Comparison of ENCODE assay signal across 8 cellular contexts in the genomic region with DNA sequence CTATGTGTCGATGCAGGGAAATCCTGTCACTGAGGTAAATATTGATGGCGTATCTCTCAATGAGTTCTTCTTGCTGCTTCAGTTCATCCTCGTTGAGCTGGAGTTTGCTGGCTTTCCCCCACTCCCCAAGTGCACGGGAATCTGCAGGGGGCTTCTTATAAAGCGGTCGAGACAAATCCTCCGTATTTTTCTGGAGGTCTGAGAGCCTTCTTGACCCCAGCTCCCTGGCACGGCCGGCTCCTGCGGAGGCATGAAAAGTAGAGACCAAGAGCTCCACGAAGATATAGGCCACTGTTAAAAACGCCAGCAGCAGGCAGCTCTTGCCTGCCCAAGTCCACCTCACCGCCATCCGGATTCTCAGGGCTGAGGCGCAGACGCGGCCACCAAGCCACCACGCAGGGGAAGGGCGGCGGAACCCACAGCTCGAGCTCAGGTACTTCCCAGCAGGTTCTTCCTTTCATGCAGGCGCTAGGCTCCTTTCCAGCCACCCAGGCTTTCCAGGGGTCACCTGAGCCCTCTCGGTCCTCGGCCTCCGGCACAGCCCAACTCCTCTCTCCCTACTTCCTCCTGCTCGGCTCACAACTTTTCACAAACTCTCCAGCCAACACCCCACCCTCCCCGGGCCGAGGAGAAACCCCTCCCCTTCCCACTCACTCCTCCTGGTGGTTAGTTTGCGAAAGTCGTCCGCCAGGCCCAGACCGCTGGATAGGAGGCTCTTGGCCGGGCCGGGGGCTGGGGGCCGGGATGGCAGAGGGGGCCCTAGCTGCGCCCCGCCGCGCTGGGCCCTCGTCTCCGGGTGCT. TPM values are rescaled to one million over a fixed set of nuclear protein-coding genes. Genes with fewer than 3 reads are reported as not detected.
DNase-seq lines count a peak whose midpoint lies in the region; ATAC-seq and TF ChIP-seq lines count a peak whose summit lies in the region.

A gene (minus strand): TSS at position 596 of the 801 bp plus-strand sequence. CDS start 247 bp downstream, at position 349.

- H3K9me2 ChIP-seq in neural cell (ENCODE audit: insufficient read depth, low read length): no peaks in the 10 kb centered on the region

- intact Hi-C loops in stomach (cut with DNase I; ENCODE audit: low total_unique reads): loop anchor here (10.0 kb wide), 1 partner anchor 510 kb away; no protein-coding TSS in a partner anchor

- peak in 1 of 4 donors; percentile 70 for TF ChIP-seq POLR2A in stomach (IDR thresholded peaks at IDR 0.05)

- H3K27me3 ChIP-seq in HUES48 (ENCODE audit: control insufficient read depth, insufficient read depth, low read length) (no peaks in the 10 kb centered on the region), RWPE2 (ENCODE audit: insufficient read depth, poor library complexity, severe bottlenecking) (no peaks in the 10 kb centered on the region), neural cell (ENCODE audit: insufficient read depth, low read depth, low read length) (no peaks in the 10 kb centered on the region), stomach (no peaks in the 10 kb centered on the region)

- TF ChIP-seq CTCF in RWPE2 (IDR thresholded peaks at IDR 0.05; ENCODE audit: poor library complexity, severe bottlenecking): peak; percentile 77
- TF ChIP-seq CTCF in neural cell (IDR thresholded peaks at IDR 0.05; ENCODE audit: poor library complexity, severe bottlenecking): peak; percentile 57
- peak in 5 of 7 experiments; percentile 52 to 79 (median 69) for TF ChIP-seq CTCF in stomach (IDR thresholded peaks at IDR 0.05)

- no peak for TF ChIP-seq EP300 in neural cell (conservative IDR thresholded peaks at IDR 0.05; ENCODE audit: poor library complexity, severe bottlenecking)
- no peak for TF ChIP-seq EP300 in stomach (IDR thresholded peaks at IDR 0.05)

- no peaks in the 10 kb centered on the region for H3K79me2 ChIP-seq in neural cell (replicated peaks; ENCODE audit: insufficient read depth, low read length)

- H3K4me3 ChIP-seq in HUES48 (ENCODE audit: low read depth, low read length) (peak within 1 kb of the TSS; percentile 80), RWPE2 (ENCODE audit: severe bottlenecking) (peak within 1 kb of the TSS; percentile 93), neural cell (ENCODE audit: low read length) (peak within 1 kb of the TSS; percentile 94), stomach (peak within 1 kb of the TSS; percentile 79 to 97 (median 90))

- H3K9me3 ChIP-seq in HUES48 (ENCODE audit: control insufficient read depth, insufficient read depth, low read length): no peaks in the 10 kb centered on the region
- no peaks in the 10 kb centered on the region for H3K9me3 ChIP-seq in RWPE2 (ENCODE audit: severe bottlenecking)
- H3K9me3 ChIP-seq in neural cell (ENCODE audit: low read length): no peaks in the 10 kb centered on the region
- no peaks in the 10 kb centered on the region for H3K9me3 ChIP-seq in stomach

- H3K9ac ChIP-seq in HUES48 (ENCODE audit: low read depth, low read length) (peak within 1 kb of the TSS; percentile 64), neural cell (ENCODE audit: low read length) (peak within 1 kb of the TSS; percentile 82)

- H3F3A ChIP-seq in neural cell (ENCODE audit: insufficient read depth, low read length, poor library complexity, severe bottlenecking): no peaks in the 10 kb centered on the region

- H2AFZ ChIP-seq in neural cell (ENCODE audit: low read depth, low read length): peak within 1 kb of the TSS; percentile 94

- ATAC-seq in GM21381 (IDR thresholded peaks at IDR 0.05; ENCODE audit: unreplicated experiment): peak; percentile 68
- peak; percentile 81 for ATAC-seq in RWPE2 (ENCODE audit: low read depth)

- H3K27ac ChIP-seq in HUES48 (ENCODE audit: low read depth, low read length) (peak within 1 kb of the TSS; percentile 90), RWPE2 (ENCODE audit: poor library complexity, severe bottlenecking) (peak within 1 kb of the TSS; percentile 71), neural cell (ENCODE audit: low read length) (peak within 1 kb of the TSS; percentile 91), stomach (peak within 1 kb of the TSS; percentile 90 to 96 (median 92))

- peaks cover 7% of the 10 kb centered on the region; the same call in 1 of the 2 replicates for H3K36me3 ChIP-seq in HUES48 (ENCODE audit: control insufficient read depth, insufficient read depth, low read length)
- H3K36me3 ChIP-seq in RWPE2 (ENCODE audit: low read depth): peaks cover 20% of the 10 kb centered on the region
- H3K36me3 ChIP-seq in neural cell (ENCODE audit: insufficient read depth, low read length): no peaks in the 10 kb centered on the region
- H3K36me3 ChIP-seq in stomach: no peaks in the 10 kb centered on the region

- H3K4me2 ChIP-seq in neural cell (ENCODE audit: low read length): peak within 1 kb of the TSS; percentile 65

- WGBS in stomach, 5 donors: 1 to 3% (median 2%) methylated on average over 25 to 41 of the region's 41 CpGs

- TF ChIP-seq RAD21 in neural cell (conservative IDR thresholded peaks at IDR 0.05): no peak

- H3K4me1 ChIP-seq in HUES48 (ENCODE audit: control insufficient read depth, insufficient read depth, low read length) (0 out of 2 replicates have a peak, but pooled peaks cover 10% of the 10 kb centered on the region), RWPE2 (ENCODE audit: insufficient read depth, poor library complexity, severe bottlenecking) (peaks cover 18% of the 10 kb centered on the region), stomach (peaks cover 25 to 69% (median 48%) of the 10 kb centered on the region in 4 donors)

- H4K20me1 ChIP-seq in neural cell (ENCODE audit: insufficient read depth): peaks cover 2% of the 10 kb centered on the region

- peak; percentile 41 for DNase-seq in DMS53 treated with DMSO at 0.1 percent for 48 hours (lab: John Stamatoyannopoulos, UW; ENCODE audit: unreplicated experiment)
- DNase-seq in RWPE2 (ENCODE audit: low spot score): peak; percentile 87
- peak; percentile 65 for DNase-seq in activated effector memory CD4-positive, alpha-beta T cell treated with Interleukin-2 at 50 U/mL for 16 hours
- DNase-seq in fibroblast of the conjunctiva (ENCODE audit: low read depth): peak; percentile 78
- DNase-seq in stomach: peak; percentile 90

TF ChIP-seq in neural cell, 6 proteins besides CTCF, POLR2A, EP300 and RAD21:
- TF ChIP-seq, protein P1, sequence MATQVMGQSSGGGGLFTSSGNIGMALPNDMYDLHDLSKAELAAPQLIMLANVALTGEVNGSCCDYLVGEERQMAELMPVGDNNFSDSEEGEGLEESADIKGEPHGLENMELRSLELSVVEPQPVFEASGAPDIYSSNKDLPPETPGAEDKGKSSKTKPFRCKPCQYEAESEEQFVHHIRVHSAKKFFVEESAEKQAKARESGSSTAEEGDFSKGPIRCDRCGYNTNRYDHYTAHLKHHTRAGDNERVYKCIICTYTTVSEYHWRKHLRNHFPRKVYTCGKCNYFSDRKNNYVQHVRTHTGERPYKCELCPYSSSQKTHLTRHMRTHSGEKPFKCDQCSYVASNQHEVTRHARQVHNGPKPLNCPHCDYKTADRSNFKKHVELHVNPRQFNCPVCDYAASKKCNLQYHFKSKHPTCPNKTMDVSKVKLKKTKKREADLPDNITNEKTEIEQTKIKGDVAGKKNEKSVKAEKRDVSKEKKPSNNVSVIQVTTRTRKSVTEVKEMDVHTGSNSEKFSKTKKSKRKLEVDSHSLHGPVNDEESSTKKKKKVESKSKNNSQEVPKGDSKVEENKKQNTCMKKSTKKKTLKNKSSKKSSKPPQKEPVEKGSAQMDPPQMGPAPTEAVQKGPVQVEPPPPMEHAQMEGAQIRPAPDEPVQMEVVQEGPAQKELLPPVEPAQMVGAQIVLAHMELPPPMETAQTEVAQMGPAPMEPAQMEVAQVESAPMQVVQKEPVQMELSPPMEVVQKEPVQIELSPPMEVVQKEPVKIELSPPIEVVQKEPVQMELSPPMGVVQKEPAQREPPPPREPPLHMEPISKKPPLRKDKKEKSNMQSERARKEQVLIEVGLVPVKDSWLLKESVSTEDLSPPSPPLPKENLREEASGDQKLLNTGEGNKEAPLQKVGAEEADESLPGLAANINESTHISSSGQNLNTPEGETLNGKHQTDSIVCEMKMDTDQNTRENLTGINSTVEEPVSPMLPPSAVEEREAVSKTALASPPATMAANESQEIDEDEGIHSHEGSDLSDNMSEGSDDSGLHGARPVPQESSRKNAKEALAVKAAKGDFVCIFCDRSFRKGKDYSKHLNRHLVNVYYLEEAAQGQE (IDR thresholded peaks at IDR 0.05; ENCODE audit: borderline replicate concordance): no peak
- TF ChIP-seq EZH2 (IDR thresholded peaks at IDR 0.05; ENCODE audit: borderline replicate concordance, insufficient read depth, low read length, poor library complexity, severe bottlenecking): no peak
- no peak for TF ChIP-seq POLR2AphosphoS5 (IDR thresholded peaks at IDR 0.05)
- TF ChIP-seq SMC3 (conservative IDR thresholded peaks at IDR 0.05; ENCODE audit: poor library complexity): peak; percentile 54
- no peak for TF ChIP-seq MXI1 (conservative IDR thresholded peaks at IDR 0.05; ENCODE audit: poor library complexity, severe bottlenecking)

RNA-seq across cellular contexts. Expression of the gene that starts here (rescaled TPM):
- polyA plus RNA-seq in neural cell: 0.78 and 3.0 TPM in 2 replicates
- polyA minus RNA-seq in neural cell: 3.5 and 4.1 TPM in 2 replicates
- total RNA-seq in stomach: 100 to 1,000 TPM in 1 of 5 donors, 10 to 100 TPM in 2, 1 to 10 TPM in 1, under 1 TPM in 1; 0.45 to 111 (median 12.2) TPM
- 1 to 10 TPM; 2.6 to 6.8 (median 3.1) TPM for polyA plus RNA-seq in stomach

Comparison
In these comparisons a context has a peak if more than half of its experiments do, and no peak if none do; other contexts are left out.
1. Peak in every context shown above with its lines: DNase-seq, ATAC-seq, H3K4me3 ChIP-seq and H3K27ac ChIP-seq.